ENCODE assay signal across 8 cellular contexts in the genomic region with DNA sequence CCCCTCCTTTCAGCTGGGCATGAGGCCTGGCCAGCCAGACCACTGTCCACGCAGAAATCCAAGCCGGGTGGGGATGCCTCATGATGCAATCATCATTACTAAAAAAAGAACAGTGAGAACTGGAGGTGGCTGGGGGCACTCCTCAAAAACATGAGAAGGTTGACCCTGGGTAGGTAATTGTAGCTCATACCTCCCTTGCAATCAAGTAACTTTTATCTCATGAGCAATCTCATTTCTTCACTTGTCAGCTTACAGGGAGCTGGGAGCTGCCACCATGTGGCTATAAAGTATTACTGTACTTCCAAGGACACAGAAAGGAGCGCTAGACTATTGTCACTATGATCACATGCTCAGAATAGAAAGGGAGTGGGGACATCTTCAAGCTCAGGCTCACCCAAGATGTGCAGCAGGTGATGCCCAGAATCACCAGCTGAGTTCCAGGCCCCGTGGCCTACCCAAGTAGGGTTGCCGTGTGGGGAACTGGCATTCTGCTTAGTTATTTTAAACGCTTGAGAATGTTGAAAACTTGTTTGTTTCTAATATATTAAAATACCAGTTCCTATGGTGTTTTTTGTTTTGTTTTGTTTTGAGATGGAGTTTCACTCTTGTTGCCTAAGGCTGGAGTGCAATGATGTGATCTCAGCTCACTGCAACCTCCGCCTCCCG. TPM values are rescaled to one million over a fixed set of nuclear protein-coding genes. Genes with fewer than 3 reads are reported as not detected.
DNase-seq lines count a peak whose midpoint lies in the region; ATAC-seq and TF ChIP-seq lines count a peak whose summit lies in the region.

No MANE protein-coding gene starts in this region.

- H3K4me1 ChIP-seq in foreskin keratinocyte = no peaks in the 10 kb centered on the region

- H3K27me3 ChIP-seq in foreskin keratinocyte = no peaks in the 10 kb centered on the region

- TF ChIP-seq CTCF in AG09309 (IDR thresholded peaks at IDR 0.05; ENCODE audit: control insufficient read depth, insufficient read depth, low read depth, low read length, missing control alignments) (peak; percentile 38), foreskin keratinocyte (conservative IDR thresholded peaks at IDR 0.05) (peak; percentile 48)

- ATAC-seq in GM21723 (IDR thresholded peaks at IDR 0.05; ENCODE audit: unreplicated experiment) (peak; percentile 62), foreskin keratinocyte (peak; percentile 38), GM18873 (IDR thresholded peaks at IDR 0.05; ENCODE audit: low FRiP score, unreplicated experiment) (no peak), HG03097 (IDR thresholded peaks at IDR 0.05; ENCODE audit: low FRiP score, unreplicated experiment) (no peak), HG03045 (IDR thresholded peaks at IDR 0.05; ENCODE audit: unreplicated experiment) (no peak), HG02642 (IDR thresholded peaks at IDR 0.05; ENCODE audit: poor library complexity, unreplicated experiment) (no peak)

- no peak overlapping the region for H3K4me3 ChIP-seq in AG09309 (ENCODE audit: control insufficient read depth, low read depth, low read length)

- H3K27ac ChIP-seq in foreskin keratinocyte = no peak overlapping the region

- DNase-seq in AG09309 (ENCODE audit: low read depth) = no peak
- DNase-seq in OCI-M1 (lab: John Stamatoyannopoulos, UW) = peak; percentile 64
- DNase-seq in foreskin keratinocyte = no peak

RNA-seq across cellular contexts. Expression of a gene that starts 3.0 kb away (rescaled TPM):
- 1.1 and 1.2 TPM in 2 replicates for total RNA-seq in foreskin keratinocyte
- polyA plus RNA-seq in foreskin keratinocyte = 0.74 and 0.99 TPM in 2 replicates

RNA-seq across cellular contexts. Expression of a gene that starts 15.1 kb away (rescaled TPM):
- 13.7 and 14.7 TPM in 2 replicates for total RNA-seq in foreskin keratinocyte
- polyA plus RNA-seq in foreskin keratinocyte = 4.1 and 5.5 TPM in 2 replicates

RNA-seq across cellular contexts. Expression of a gene that starts 15.2 kb away (rescaled TPM):
- 7.6 and 7.8 TPM in 2 replicates for total RNA-seq in foreskin keratinocyte
- polyA plus RNA-seq in foreskin keratinocyte = 2.7 and 4.1 TPM in 2 replicates

RNA-seq across cellular contexts. Expression of a gene that starts 21.8 kb away (rescaled TPM):
- 0.28 and 0.34 TPM in 2 replicates for total RNA-seq in foreskin keratinocyte
- 0.04 and 0.21 TPM in 2 replicates for polyA plus RNA-seq in foreskin keratinocyte

Comparison
In these comparisons a context has a peak if more than half of its experiments do, and no peak if none do; other contexts are left out.
1. ATAC-seq: peak in GM21723 (single experiment) and foreskin keratinocyte (single experiment); none in GM18873 (single experiment), HG03097 (single experiment), HG03045 (single experiment) and HG02642 (single experiment).